15 cellular contexts compared by ENCODE assay signal in genomic region chr12:26255893-26256645, GRCh38.
DNase-seq lines count a peak whose midpoint lies in the region; ATAC-seq, FAIRE-seq and TF ChIP-seq lines count a peak whose summit lies in the region.
"Had no signal": no experiment of that assay in that cellular context is flagged by ENCODE, and none has a peak within 500 bp of the region (broad histone marks: within the 10 kb centered on the region; RNA-seq: fewer than 3 reads in every experiment).

No MANE protein-coding gene starts in this region.

- FAIRE-seq in K562 (lab: Jason Lieb, UNC): no peak
- FAIRE-seq: GM12878, GM18507 had no signal

- TF ChIP-seq RAD21 in K562 (CRISPR knock-in tag; conservative IDR thresholded peaks at IDR 0.05 in 1 of 2, IDR thresholded peaks at IDR 0.05 in 1 of 2): no peak

- H3K27me3 ChIP-seq in Panc1 (ENCODE audit: control insufficient read depth, insufficient read depth, low read length) (no peaks in the 10 kb centered on the region), K562 (ENCODE audit: control insufficient read depth in 2 of 2, insufficient read depth in 2 of 2, low read length in 2 of 2) (no peaks in the 10 kb centered on the region)

- H2AFZ ChIP-seq in K562 (ENCODE audit: low read depth, low read length): no peak overlapping the region
- H2AFZ ChIP-seq: GM23338 had no signal

- peaks cover 15% of the 10 kb centered on the region for H3K4me1 Mint-ChIP-seq in stimulated activated memory B cell treated with anti-CD40 and anti-IgM and Interleukin-4, amounts not matched to agents 10 μg/mL and 1 μg/mL and 100 μg/mL, for 72 hours
- H3K4me1 Mint-ChIP-seq: CD4-positive, alpha-beta memory T cell; GM23338 had no signal

- H3K4me1 ChIP-seq in HEK293 (ENCODE audit: control insufficient read depth, insufficient read depth, low read length) (no peaks in the 10 kb centered on the region), Panc1 (ENCODE audit: control insufficient read depth, insufficient read depth, low read length) (no peaks in the 10 kb centered on the region), K562 (replicated peaks in 1 of 2; ENCODE audit: control insufficient read depth in 2 of 2, insufficient read depth in 2 of 2, low read length in 2 of 2) (no peaks in the 10 kb centered on the region)

- H3K27me3 Mint-ChIP-seq in stimulated activated memory B cell treated with anti-CD40 and anti-IgM and Interleukin-4, amounts not matched to agents 10 μg/mL and 1 μg/mL and 100 μg/mL, for 72 hours: no peaks in the 10 kb centered on the region
- H3K27me3 Mint-ChIP-seq: B cell had no signal

- H3K4me2 ChIP-seq in K562 (ENCODE audit: insufficient read depth, low read length): no peak overlapping the region
- H3K4me2 ChIP-seq: GM23338 had no signal

- no peak overlapping the region for H3K4me3 ChIP-seq in HEK293 (ENCODE audit: low read depth, low read length)
- no peak overlapping the region for H3K4me3 ChIP-seq in Panc1 (ENCODE audit: low read depth in 2 of 2, low read length in 2 of 2)
- H3K4me3 ChIP-seq in K562: no peak overlapping the region
- H3K4me3 ChIP-seq: GM12878, GM23338 had no signal

- TF ChIP-seq CTCF in HEK293 (tag by site-specific recombination; IDR thresholded peaks at IDR 0.05) (no peak), Panc1 (IDR thresholded peaks at IDR 0.05) (no peak), K562 (IDR thresholded peaks at IDR 0.05 in 2 of 3, conservative IDR thresholded peaks at IDR 0.05 in 1 of 3; ENCODE audit: insufficient read depth in 2 of 3, low read depth in 1 of 3, low read length in 3 of 3) (no peak)

- no peak for TF ChIP-seq EP300 in K562 (IDR thresholded peaks at IDR 0.05; ENCODE audit: low read length)

- no peaks in the 10 kb centered on the region for H3K9me1 ChIP-seq in K562 (ENCODE audit: control insufficient read depth, insufficient read depth, low read length)

- peaks cover 17% of the 10 kb centered on the region for H3K36me3 Mint-ChIP-seq in stimulated activated memory B cell treated with anti-CD40 and anti-IgM and Interleukin-4, amounts not matched to agents 10 μg/mL and 1 μg/mL and 100 μg/mL, for 72 hours
- H3K36me3 Mint-ChIP-seq: CD4-positive, alpha-beta memory T cell had no signal

- no peak overlapping the region for H3K9ac ChIP-seq in K562 (ENCODE audit: insufficient read depth in 1 of 2, low read depth in 2 of 2, low read length in 2 of 2)

- ATAC-seq in Panc1 (peak; percentile 71), K562 (no peak), GM21717 (IDR thresholded peaks at IDR 0.05; ENCODE audit: unreplicated experiment) (no peak)
- ATAC-seq in stimulated activated memory B cell treated with anti-CD40 and anti-IgM and Interleukin-4, amounts not matched to agents 10 μg/mL and 1 μg/mL and 100 μg/mL, for 72 hours: no peak
- ATAC-seq: GM12878, GM23338 had no signal

- no peaks in the 10 kb centered on the region for H4K20me1 ChIP-seq in K562 (replicated peaks; ENCODE audit: control insufficient read depth, insufficient read depth, low read length)

- no peak overlapping the region for H3K4me3 Mint-ChIP-seq in stimulated activated memory B cell treated with anti-CD40 and anti-IgM and Interleukin-4, amounts not matched to agents 10 μg/mL and 1 μg/mL and 100 μg/mL, for 72 hours
- H3K4me3 Mint-ChIP-seq: B cell, GM23338 had no signal

- 15% methylated on average over 7 of the region's 7 CpGs for WGBS in K562 (ENCODE audit: insufficient coverage, low coverage, missing lambda C conversion rate)

- CTCF ChIA-PET in HEK293 (lab: Yijun Ruan, JAX) (interaction anchor here (1.2 kb wide), 1 partner anchor 134 kb away, joined by 3 read pairs; no protein-coding TSS in a partner anchor), Panc1 (lab: Charles Lee) (no interaction called here), K562 (lab: Yijun Ruan, JAX; ENCODE audit: low intra/inter-chr PET ratio) (no interaction called here)

- H3K9me3 ChIP-seq in HEK293 (ENCODE audit: control insufficient read depth, insufficient read depth, low read depth, low read length) (no peaks in the 10 kb centered on the region), Panc1 (ENCODE audit: control insufficient read depth, insufficient read depth, low read depth, low read length) (peaks cover 3% of the 10 kb centered on the region; the same call in 1 of the 2 replicates), K562 (replicated peaks; ENCODE audit: control insufficient read depth, insufficient read depth, low read depth, low read length) (no peaks in the 10 kb centered on the region; the same call in 1 of the 2 replicates)

- in situ Hi-C loops in Panc1 (cut with HindIII; ENCODE audit: low pct_unique_long_range_greater_than_20kb, low sequenced_read_pairs) (no loop called here), K562 (cut with MboI) (no loop called here)

- BruUV-seq in Panc1 (replicated peaks; lab: Mats Ljungman, UMichigan): no TSS peak
- no TSS peak for BruUV-seq in K562 (replicated peaks; lab: Mats Ljungman, UMichigan)

- no peaks in the 10 kb centered on the region for H3K79me2 ChIP-seq in K562 (ENCODE audit: control insufficient read depth, insufficient read depth, low read length)

- POLR2A ChIA-PET in HEK293 (lab: Yijun Ruan, JAX): no interaction called here
- POLR2A ChIA-PET in Panc1 (lab: Charles Lee): no interaction called here
- POLR2A ChIA-PET in K562 (lab: Yijun Ruan, JAX): no interaction called here

- H3K36me3 ChIP-seq in HEK293 (ENCODE audit: control insufficient read depth in 2 of 2, insufficient read depth in 1 of 2, low read length in 2 of 2) (no peaks in the 10 kb centered on the region), Panc1 (ENCODE audit: control insufficient read depth, insufficient read depth, low read length) (no peaks in the 10 kb centered on the region), K562 (ENCODE audit: control insufficient read depth, insufficient read depth, low read length) (no peaks in the 10 kb centered on the region)

- intact Hi-C loops in Panc1 (cut with micrococcal nuclease; ENCODE audit: unreplicated experiment) (no loop called here), K562 (cut with micrococcal nuclease) (no loop called here)

- TF ChIP-seq POLR2A in K562 (conservative IDR thresholded peaks at IDR 0.05): no peak

- H3K27ac ChIP-seq in HEK293 (ENCODE audit: extremely low read depth, low read depth, low read length): no peak overlapping the region; the same call in 1 of the 2 replicates
- H3K27ac ChIP-seq in Panc1 (ENCODE audit: low read length): no peak overlapping the region
- no peak overlapping the region for H3K27ac ChIP-seq in K562 (ENCODE audit: extremely low read depth, low read depth, low read length)

- no peak overlapping the region for H3K27ac Mint-ChIP-seq in stimulated activated memory B cell treated with anti-CD40 and anti-IgM and Interleukin-4, amounts not matched to agents 10 μg/mL and 1 μg/mL and 100 μg/mL, for 72 hours
- H3K27ac Mint-ChIP-seq: B cell; CD4-positive, alpha-beta memory T cell; GM23338 had no signal

- peaks cover 16% of the 10 kb centered on the region for H3K9me3 Mint-ChIP-seq in stimulated activated memory B cell treated with anti-CD40 and anti-IgM and Interleukin-4, amounts not matched to agents 10 μg/mL and 1 μg/mL and 100 μg/mL, for 72 hours

- DNase-seq in Panc1 (ENCODE audit: low read depth, low spot score) (no peak), K562 (ENCODE audit: extremely low read depth in 1 of 4, low spot score in 3 of 4) (no peak), dermis blood vessel endothelial cell (no peak), NOMO-1 (lab: John Stamatoyannopoulos, UW; ENCODE audit: unreplicated experiment in 2 of 2) (no peak)
- DNase-seq: C1 segment of cervical spinal cord; CD4-positive, alpha-beta memory T cell; DMS79; H7 had no signal

TF ChIP-seq in HEK293, 187 proteins besides CTCF, POLR2A, EP300 and RAD21:
- TF ChIP-seq SETDB1 (IDR thresholded peaks at IDR 0.05; ENCODE audit: insufficient read length, low read length) (peak; percentile 56), MYNN (tag by site-specific recombination; IDR thresholded peaks at IDR 0.05; ENCODE audit: borderline replicate concordance) (no peak)

TF ChIP-seq in K562, 482 proteins besides CTCF, POLR2A, EP300 and RAD21 (continues in another document):
- TF ChIP-seq UBTF (IDR thresholded peaks at IDR 0.05; ENCODE audit: borderline replicate concordance in 1 of 2, low read depth in 2 of 2, low read length in 2 of 2) (no peak), ID3 (CRISPR knock-in tag; IDR thresholded peaks at IDR 0.05) (no peak), ID3 (tag; IDR thresholded peaks at IDR 0.05) (no peak), SNRNP70 (optimal IDR thresholded peaks at IDR 0.05; ENCODE audit: low read depth, low read length) (no peak), ZBTB34 (CRISPR knock-in tag; IDR thresholded peaks at IDR 0.05) (no peak), SETDB1 (IDR thresholded peaks at IDR 0.05; ENCODE audit: low read length) (no peak)

Comparison
In these comparisons a context has a peak if more than half of its experiments do, and no peak if none do; other contexts are left out.
1. Of the 44 proteins assayed by ChIP-seq in both K562 and HEK293: peak only in K562: TRIM28; only in HEK293: SETDB1; in both: none; in neither: 42.